ENCODE assay signal across 8 cellular contexts in the genomic region with DNA sequence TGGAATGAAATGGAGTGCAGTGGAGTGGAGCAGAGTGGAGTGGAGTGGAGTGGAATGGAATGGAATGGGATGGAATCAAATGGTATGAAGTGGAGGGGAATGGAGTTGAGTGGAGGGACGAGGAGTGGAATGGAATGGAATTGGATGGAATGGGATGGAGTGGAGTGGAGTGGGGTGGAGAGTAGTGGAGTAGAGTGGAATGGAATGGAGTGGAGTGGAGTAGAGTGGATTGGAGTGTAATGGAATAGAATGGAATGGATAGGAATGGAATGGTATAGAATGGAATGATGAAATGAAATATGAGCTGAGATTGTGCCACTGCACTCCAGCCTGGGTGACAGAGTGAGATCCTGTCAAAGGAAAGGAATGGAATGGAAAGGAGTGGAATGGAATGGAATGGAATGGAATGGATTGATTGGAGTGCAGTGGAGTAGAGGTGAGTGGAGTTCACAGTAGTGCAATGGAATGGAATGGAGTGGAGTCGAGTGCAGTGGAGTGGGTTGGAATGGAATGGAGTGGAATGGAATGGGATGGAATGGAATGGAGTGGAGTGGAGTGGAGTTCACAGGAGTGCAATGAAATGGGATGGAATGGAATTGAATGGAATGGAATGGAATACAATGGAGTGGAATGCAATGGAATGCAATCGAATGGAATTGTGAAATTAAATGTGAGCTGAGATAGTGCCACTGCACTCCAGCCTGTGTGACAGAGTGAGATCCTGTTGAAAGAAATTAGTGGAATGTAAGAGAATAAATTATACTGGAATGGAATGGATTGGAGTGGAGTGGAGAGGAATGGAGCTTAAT.
DNase-seq lines count a peak whose midpoint lies in the region; ATAC-seq, FAIRE-seq and TF ChIP-seq lines count a peak whose summit lies in the region.
"Not testable (repeated sequence)": the region's sequence is repeated elsewhere in the genome, so short reads cannot be mapped to it uniquely, and the experiment has no call there.

No MANE protein-coding gene starts in this region.

- not testable (repeated sequence) for H3K27me3 ChIP-seq in endothelial cell of umbilical vein (ENCODE audit: control insufficient read depth in 2 of 2, insufficient read depth in 2 of 2, low read length in 2 of 2); psoas muscle (ENCODE audit: insufficient read depth in 3 of 3, low read length in 2 of 3); aorta (ENCODE audit: control insufficient read depth in 1 of 2, insufficient read depth in 2 of 2, low read length in 1 of 2)

- not testable (repeated sequence) for H3K27me3 Mint-ChIP-seq in activated CD4-positive, alpha-beta memory T cell treated with anti-CD3 and anti-CD28 coated beads, Interleukin-2, amount 10 ng/mL, durations not matched to agents 7 days and 5 days

- not testable (repeated sequence) for TF ChIP-seq POLR2A in endothelial cell of umbilical vein (IDR thresholded peaks at IDR 0.05; ENCODE audit: low read depth, low read length)

- not testable (repeated sequence) for BruUV-seq in endothelial cell of umbilical vein (replicated peaks; lab: Mats Ljungman, UMichigan)

- CTCF ChIA-PET in activated CD4-positive, alpha-beta memory T cell treated with anti-CD3 and anti-CD28 coated beads, Interleukin-2, amount 10 ng/mL, durations not matched to agents 7 days and 5 days (lab: Charles Lee); endothelial cell of umbilical vein (lab: Charles Lee): not testable (repeated sequence)

- intact Hi-C loops in endothelial cell of umbilical vein (cut with micrococcal nuclease); psoas muscle (cut with DNase I); aorta (cut with DNase I): not testable (repeated sequence)

- H3K9me1 ChIP-seq in endothelial cell of umbilical vein (replicated peaks; ENCODE audit: control insufficient read depth, extremely low read depth, insufficient read depth, low read length), result not testable (repeated sequence)

- not testable (repeated sequence) for H3K27ac Mint-ChIP-seq in activated CD4-positive, alpha-beta memory T cell treated with anti-CD3 and anti-CD28 coated beads, Interleukin-2, amount 10 ng/mL, durations not matched to agents 7 days and 5 days

- H3K4me3 ChIP-seq in endothelial cell of umbilical vein (replicated peaks in 1 of 3; ENCODE audit: insufficient read depth in 1 of 3, low read depth in 1 of 3, low read length in 3 of 3); psoas muscle; aorta (ENCODE audit: low read length in 2 of 2): not testable (repeated sequence)

- H3K4me3 Mint-ChIP-seq in activated CD4-positive, alpha-beta memory T cell treated with anti-CD3 and anti-CD28 coated beads, Interleukin-2, amount 10 ng/mL, durations not matched to agents 7 days and 5 days, result not testable (repeated sequence)

- FAIRE-seq in endothelial cell of umbilical vein (lab: Jason Lieb, UNC), result not testable (repeated sequence)

- POLR2A ChIA-PET in activated CD4-positive, alpha-beta memory T cell treated with anti-CD3 and anti-CD28 coated beads, Interleukin-2, amount 10 ng/mL, durations not matched to agents 7 days and 5 days (lab: Charles Lee); endothelial cell of umbilical vein (lab: Charles Lee): not testable (repeated sequence)

- H3K4me1 Mint-ChIP-seq in activated CD4-positive, alpha-beta memory T cell treated with anti-CD3 and anti-CD28 coated beads, Interleukin-2, amount 10 ng/mL, durations not matched to agents 7 days and 5 days, result not testable (repeated sequence)

- H3K36me3 Mint-ChIP-seq in activated CD4-positive, alpha-beta memory T cell treated with anti-CD3 and anti-CD28 coated beads, Interleukin-2, amount 10 ng/mL, durations not matched to agents 7 days and 5 days (ENCODE audit: low read depth), result peaks cover 22% of the 10 kb centered on the region

- DNase-seq in HT-29 (ENCODE audit: low spot score) (peak; percentile 1), endothelial cell of umbilical vein (ENCODE audit: low read depth, low spot score) (peak; percentile 39), left kidney (ENCODE audit: low read depth, low spot score) (peak; percentile 2), aorta (peak in 1 of 2 donors; percentile 31)
- DNase-seq in activated CD4-positive, alpha-beta memory T cell treated with anti-CD3 and anti-CD28 coated beads, Interleukin-2, amount 10 ng/mL, durations not matched to agents 7 days and 5 days, result peak; percentile 16
- DNase-seq in psoas muscle, result not testable (repeated sequence)

- H3K9me3 Mint-ChIP-seq in activated CD4-positive, alpha-beta memory T cell treated with anti-CD3 and anti-CD28 coated beads, Interleukin-2, amount 10 ng/mL, durations not matched to agents 7 days and 5 days, result peaks cover 28% of the 10 kb centered on the region

- H3K9me3 ChIP-seq in endothelial cell of umbilical vein (replicated peaks; ENCODE audit: control insufficient read depth, insufficient read depth, low read length), result peaks cover 18% of the 10 kb centered on the region
- peaks cover 20% of the 10 kb centered on the region for H3K9me3 ChIP-seq in psoas muscle
- not testable (repeated sequence) for H3K9me3 ChIP-seq in aorta (ENCODE audit: control insufficient read depth, low read length)

- not testable (repeated sequence) for TF ChIP-seq CTCF in endothelial cell of umbilical vein (IDR thresholded peaks at IDR 0.05; ENCODE audit: extremely low read depth in 1 of 2, insufficient read depth in 1 of 2, low read depth in 1 of 2, low read length in 2 of 2); psoas muscle (IDR thresholded peaks at IDR 0.05)

- not testable (repeated sequence) for H4K20me1 ChIP-seq in endothelial cell of umbilical vein (replicated peaks; ENCODE audit: control insufficient read depth, extremely low read depth, insufficient read depth, low read length)

- not testable (repeated sequence) for H3K79me2 ChIP-seq in endothelial cell of umbilical vein (ENCODE audit: control insufficient read depth, insufficient read depth, low read length)

- H3K36me3 ChIP-seq in endothelial cell of umbilical vein (ENCODE audit: control insufficient read depth in 2 of 2, extremely low read depth in 1 of 2, insufficient read depth in 2 of 2, low read length in 2 of 2); psoas muscle (ENCODE audit: insufficient read depth in 1 of 2, low read depth in 1 of 2); aorta (ENCODE audit: control insufficient read depth in 1 of 2, insufficient read depth in 2 of 2, low read length in 1 of 2): not testable (repeated sequence)

- H2AFZ ChIP-seq in endothelial cell of umbilical vein (ENCODE audit: low read depth, low read length), result not testable (repeated sequence)

- H3K9ac ChIP-seq in endothelial cell of umbilical vein (replicated peaks; ENCODE audit: extremely low read depth, insufficient read depth, low read length), result not testable (repeated sequence)

- not testable (repeated sequence) for H3K4me1 ChIP-seq in endothelial cell of umbilical vein (ENCODE audit: control insufficient read depth, extremely low read depth, insufficient read depth, low read length); psoas muscle; aorta (ENCODE audit: control insufficient read depth in 1 of 2, insufficient read depth in 2 of 2, low read length in 2 of 2)

- not testable (repeated sequence) for H3K4me2 ChIP-seq in endothelial cell of umbilical vein (ENCODE audit: insufficient read depth, low read length)

- not testable (repeated sequence) for H3K27ac ChIP-seq in endothelial cell of umbilical vein (ENCODE audit: insufficient read depth, low read depth, low read length); psoas muscle; aorta (ENCODE audit: low read depth in 1 of 2, low read length in 2 of 2)

- WGBS in psoas muscle, 3 donors, result 33 to 39% (median 37%) methylated on average over 3 of the region's 3 CpGs
- WGBS in aorta, 2 donors, result 44% methylated on average over 3 of the region's 3 CpGs

- ATAC-seq in GM18907 (IDR thresholded peaks at IDR 0.05; ENCODE audit: unreplicated experiment), result peak; percentile 61
- peak; percentile 50 for ATAC-seq in HG02642 (IDR thresholded peaks at IDR 0.05; ENCODE audit: poor library complexity, unreplicated experiment)
- peak; percentile 63 to 75 (median 63) for ATAC-seq in psoas muscle
- ATAC-seq in aorta (ENCODE audit: low FRiP score), result peak; percentile 88

- dilution Hi-C loops in endothelial cell of umbilical vein (cut with MboI; ENCODE audit: extremely low pct_ligation_motif_present, low sequenced_read_pairs), result not testable (repeated sequence)
